ENCODE assay signal across 10 cellular contexts in genomic region chr13:43783820-43784219, GRCh38. TPM values are rescaled to one million over a fixed set of nuclear protein-coding genes. Genes with fewer than 3 reads are reported as not detected.
A peak's percentile ranks its signal among the peaks of the same experiment; 100 is the strongest.
DNase-seq lines count a peak whose midpoint lies in the region; ATAC-seq and TF ChIP-seq lines count a peak whose summit lies in the region.
"Had no signal": no experiment of that assay in that cellular context is flagged by ENCODE, and none has a peak within 500 bp of the region (broad histone marks: within the 10 kb centered on the region; RNA-seq: fewer than 3 reads in every experiment).

No MANE protein-coding gene starts in this region.

- DNase-seq in DMS79 treated with DMSO at 0.1 percent for 48 hours (lab: John Stamatoyannopoulos, UW): peak; percentile 59
- peak; percentile 60 for DNase-seq in NCI-H1105 treated with DMSO at 0.1 percent for 48 hours (lab: John Stamatoyannopoulos, UW)
- no peak for DNase-seq in memory B cell (ENCODE audit: low spot score in 2 of 2)
- no peak for DNase-seq in GF-D8 (lab: John Stamatoyannopoulos, UW)
- DNase-seq in activated CD4-positive, alpha-beta memory T cell treated with anti-CD3 and anti-CD28 coated beads, Interleukin-2, amount 10 ng/mL, durations not matched to agents 7 days and 5 days: no peak
- DNase-seq in posterior cingulate gyrus: no peak
- DNase-seq: upper lobe of right lung had no signal

- ATAC-seq in memory B cell (ENCODE audit: low read depth) (peak; percentile 53), GM21717 (IDR thresholded peaks at IDR 0.05; ENCODE audit: unreplicated experiment) (no peak)
- ATAC-seq: upper lobe of right lung had no signal

- CTCF ChIA-PET in activated CD4-positive, alpha-beta memory T cell treated with anti-CD3 and anti-CD28 coated beads, Interleukin-2, amount 10 ng/mL, durations not matched to agents 7 days and 5 days (lab: Charles Lee): no interaction called here

- peaks cover 13% of the 10 kb centered on the region for H3K27me3 Mint-ChIP-seq in memory B cell
- H3K27me3 Mint-ChIP-seq in activated CD4-positive, alpha-beta memory T cell treated with anti-CD3 and anti-CD28 coated beads, Interleukin-2, amount 10 ng/mL, durations not matched to agents 7 days and 5 days: peaks cover 36% of the 10 kb centered on the region

- no peaks in the 10 kb centered on the region for H3K9me3 Mint-ChIP-seq in memory B cell
- H3K9me3 Mint-ChIP-seq in activated CD4-positive, alpha-beta memory T cell treated with anti-CD3 and anti-CD28 coated beads, Interleukin-2, amount 10 ng/mL, durations not matched to agents 7 days and 5 days: no peaks in the 10 kb centered on the region
- H3K9me3 Mint-ChIP-seq: activated T-helper 2 cell treated with anti-CD3 and anti-CD28 coated beads, Interferon-gamma antibody, Interleukin-2, Interleukin-4, amounts not matched to agents 10 μg/mL and 5 μg/mL and 100 μg/mL, durations not matched to agents 14 hours and 24 hours and 36 hours had no signal

- TF ChIP-seq CTCF in VCaP (conservative IDR thresholded peaks at IDR 0.05): 0 out of 2 replicates have a peak, but pooled peaks have one; percentile 13

- H3K4me1 Mint-ChIP-seq in memory B cell: peaks cover 7% of the 10 kb centered on the region
- H3K4me1 Mint-ChIP-seq in activated CD4-positive, alpha-beta memory T cell treated with anti-CD3 and anti-CD28 coated beads, Interleukin-2, amount 10 ng/mL, durations not matched to agents 7 days and 5 days: peaks cover 13% of the 10 kb centered on the region

- no peak overlapping the region for H3K4me3 Mint-ChIP-seq in memory B cell
- no peak overlapping the region for H3K4me3 Mint-ChIP-seq in activated CD4-positive, alpha-beta memory T cell treated with anti-CD3 and anti-CD28 coated beads, Interleukin-2, amount 10 ng/mL, durations not matched to agents 7 days and 5 days

- POLR2A ChIA-PET in activated CD4-positive, alpha-beta memory T cell treated with anti-CD3 and anti-CD28 coated beads, Interleukin-2, amount 10 ng/mL, durations not matched to agents 7 days and 5 days (lab: Charles Lee): no interaction called here

- H3K27ac ChIP-seq in VCaP: peak overlapping the region; percentile 96
- H3K27ac ChIP-seq: upper lobe of right lung had no signal

- intact Hi-C loops in posterior cingulate gyrus (cut with DNase I): loop anchor here (10.0 kb wide), 1 partner anchor 209 kb away; no protein-coding TSS in a partner anchor

- no peaks in the 10 kb centered on the region for H3K36me3 Mint-ChIP-seq in memory B cell
- H3K36me3 Mint-ChIP-seq in activated CD4-positive, alpha-beta memory T cell treated with anti-CD3 and anti-CD28 coated beads, Interleukin-2, amount 10 ng/mL, durations not matched to agents 7 days and 5 days (ENCODE audit: low read depth): no peaks in the 10 kb centered on the region

- no peak overlapping the region for H3K27ac Mint-ChIP-seq in memory B cell
- H3K27ac Mint-ChIP-seq in activated CD4-positive, alpha-beta memory T cell treated with anti-CD3 and anti-CD28 coated beads, Interleukin-2, amount 10 ng/mL, durations not matched to agents 7 days and 5 days: no peak overlapping the region
- H3K27ac Mint-ChIP-seq: activated T-helper 2 cell treated with anti-CD3 and anti-CD28 coated beads, Interferon-gamma antibody, Interleukin-2, Interleukin-4, amounts not matched to agents 10 μg/mL and 5 μg/mL and 100 μg/mL, durations not matched to agents 14 hours and 24 hours and 36 hours had no signal

RNA-seq across cellular contexts. Expression of gene ENOX1, which starts 3.0 kb away (rescaled TPM):
- under 1 TPM; 0.25 to 0.38 TPM for total RNA-seq in activated CD4-positive, alpha-beta memory T cell treated with anti-CD3 and anti-CD28 coated beads, Interleukin-2, amount 10 ng/mL, durations not matched to agents 7 days and 5 days

Comparison
In these comparisons a context has a peak if more than half of its experiments do, and no peak if none do; other contexts are left out.
1. DNase-seq: peak in DMS79 treated with DMSO at 0.1 percent for 48 hours (single experiment) and NCI-H1105 treated with DMSO at 0.1 percent for 48 hours (single experiment); none in memory B cell (0 of 2), GF-D8 (single experiment), activated CD4-positive, alpha-beta memory T cell treated with anti-CD3 and anti-CD28 coated beads, Interleukin-2, amount 10 ng/mL, durations not matched to agents 7 days and 5 days (single experiment) and posterior cingulate gyrus (0 of 10).